19 cellular contexts compared by ENCODE assay signal in genomic region chr12:131782061-131782460, GRCh38. TPM values are rescaled to one million over a fixed set of nuclear protein-coding genes. Genes with fewer than 3 reads are reported as not detected.
DNase-seq lines count a peak whose midpoint lies in the region; ATAC-seq and TF ChIP-seq lines count a peak whose summit lies in the region.
"Had no signal": no experiment of that assay in that cellular context is flagged by ENCODE, and none has a peak within 500 bp of the region (broad histone marks: within the 10 kb centered on the region; RNA-seq: fewer than 3 reads in every experiment).

No MANE protein-coding gene starts in this region.

- H4K8ac ChIP-seq in H9 (replicated peaks; ENCODE audit: insufficient read length, low read depth, low read length), result no peak overlapping the region

- H3K14ac ChIP-seq in H9 (ENCODE audit: insufficient read depth, low read length), result no peak overlapping the region

- no peak overlapping the region for H3K4me2 ChIP-seq in H9 (ENCODE audit: insufficient read depth, insufficient read length, low read length)

- H3K4me1 ChIP-seq in H9 (ENCODE audit: insufficient read depth, low read length), result peaks cover 6% of the 10 kb centered on the region; the same call in 1 of the 2 replicates

- H3K4me1 Mint-ChIP-seq in H9 (peaks cover 27 to 28% of the 10 kb centered on the region in 2 experiments), endothelial cell (ENCODE audit: unreplicated experiment) (peaks cover 3% of the 10 kb centered on the region)
- peaks cover 10% of the 10 kb centered on the region for H3K4me1 Mint-ChIP-seq in stimulated activated effector memory CD8-positive, alpha-beta T cell treated with anti-CD3 and anti-CD28 coated beads, Interleukin-12 subunit alpha, Interleukin-12 subunit beta, amount 100 ng/mL, for 72 hours

- H3K23me2 ChIP-seq in H9 (ENCODE audit: insufficient read length, low read depth, low read length, poor library complexity, severe bottlenecking), result no peaks in the 10 kb centered on the region

- no peak overlapping the region for H2BK15ac ChIP-seq in H9 (ENCODE audit: low read depth, low read length)

- H3K27ac Mint-ChIP-seq in H9, result peak overlapping the region in 2 of 3 experiments; percentile 61 to 87; a peak in 2 of 7 replicates
- peak overlapping the region; percentile 67 for H3K27ac Mint-ChIP-seq in stimulated activated effector memory CD8-positive, alpha-beta T cell treated with anti-CD3 and anti-CD28 coated beads, Interleukin-12 subunit alpha, Interleukin-12 subunit beta, amount 100 ng/mL, for 72 hours
- H3K27ac Mint-ChIP-seq in endothelial cell (ENCODE audit: unreplicated experiment), result no peak overlapping the region
- H3K27ac Mint-ChIP-seq: CD4-positive, CD25-positive, alpha-beta regulatory T cell had no signal

- H3K27ac ChIP-seq in H9 (ENCODE audit: insufficient read length, low read depth, low read length) (no peak overlapping the region), epithelial cell of prostate (peak overlapping the region; percentile 88)
- H3K27ac ChIP-seq: SJSA1 had no signal

- no peaks in the 10 kb centered on the region for H3K79me2 ChIP-seq in H9 (ENCODE audit: insufficient read depth, low read length)

- no peak overlapping the region for H3T11ph ChIP-seq in H9 (ENCODE audit: low read length)

- no peak overlapping the region for H3K18ac ChIP-seq in H9 (ENCODE audit: insufficient read length, low read depth, low read length)

- H4K5ac ChIP-seq in H9 (ENCODE audit: insufficient read length, low read depth, low read length), result no peak overlapping the region

- no peak overlapping the region for H2BK120ac ChIP-seq in H9 (ENCODE audit: low read depth, low read length, poor library complexity, severe bottlenecking)

- H3K9me3 Mint-ChIP-seq in H9 (no peaks in the 10 kb centered on the region), endothelial cell (ENCODE audit: unreplicated experiment) (no peaks in the 10 kb centered on the region)
- no peaks in the 10 kb centered on the region for H3K9me3 Mint-ChIP-seq in stimulated activated effector memory CD8-positive, alpha-beta T cell treated with anti-CD3 and anti-CD28 coated beads, Interleukin-12 subunit alpha, Interleukin-12 subunit beta, amount 100 ng/mL, for 72 hours

- TF ChIP-seq CTCF in AG10803 (conservative IDR thresholded peaks at IDR 0.05; ENCODE audit: low read length), result no peak
- no peak for TF ChIP-seq CTCF in H9 (conservative IDR thresholded peaks at IDR 0.05)
- TF ChIP-seq CTCF in endothelial cell (IDR thresholded peaks at IDR 0.05; ENCODE audit: unreplicated experiment), result no peak

- no peak overlapping the region for H3K23ac ChIP-seq in H9 (ENCODE audit: insufficient read length, low read depth, low read length)

- ATAC-seq in stimulated activated effector memory CD8-positive, alpha-beta T cell treated with anti-CD3 and anti-CD28 coated beads, Interleukin-12 subunit alpha, Interleukin-12 subunit beta, amount 100 ng/mL, for 72 hours, result no peak
- no peak for ATAC-seq in HG03175 (IDR thresholded peaks at IDR 0.05; ENCODE audit: unreplicated experiment)

- no peaks in the 10 kb centered on the region for H3K27me3 Mint-ChIP-seq in H9 (ENCODE audit: low read depth)
- H3K27me3 Mint-ChIP-seq in endothelial cell (ENCODE audit: unreplicated experiment), result no peaks in the 10 kb centered on the region
- H3K27me3 Mint-ChIP-seq: CD4-positive, CD25-positive, alpha-beta regulatory T cell had no signal

- H3K79me1 ChIP-seq in H9 (ENCODE audit: insufficient read depth, low read depth, low read length, poor library complexity, severe bottlenecking), result no peaks in the 10 kb centered on the region

- no peak overlapping the region for H2AK5ac ChIP-seq in H9 (ENCODE audit: insufficient read length, low read length)

- WGBS in H9 (ENCODE audit: extremely low coverage, insufficient read length, low lambda C conversion rate), result no CpG with 5 or more reads among the region's 2 CpGs

- no peak overlapping the region for H3K4me3 ChIP-seq in AG10803 (ENCODE audit: low read length)
- H3K4me3 ChIP-seq: PC-9, SJSA1 had no signal

- H3K9me3 ChIP-seq in H9 (ENCODE audit: control insufficient read depth, low read depth, low read length), result no peaks in the 10 kb centered on the region
- H3K9me3 ChIP-seq: SJSA1 had no signal

- no peak overlapping the region for H3K56ac ChIP-seq in H9 (ENCODE audit: insufficient read length, low read depth, low read length)

- no peak overlapping the region for H2BK12ac ChIP-seq in H9 (ENCODE audit: insufficient read length, low read depth, low read length)

- no peak overlapping the region for H2AFZ ChIP-seq in H9 (ENCODE audit: low read length)
- H2AFZ ChIP-seq: PC-9 had no signal

- H3K9ac ChIP-seq in H9 (ENCODE audit: extremely low read depth, insufficient read length, low read length), result no peak overlapping the region

- H2BK5ac ChIP-seq in H9 (ENCODE audit: insufficient read length, low read length), result no peak overlapping the region

- H3K4me3 Mint-ChIP-seq in H9 (no peak overlapping the region), endothelial cell (ENCODE audit: unreplicated experiment) (no peak overlapping the region)
- H3K4me3 Mint-ChIP-seq in stimulated activated effector memory CD8-positive, alpha-beta T cell treated with anti-CD3 and anti-CD28 coated beads, Interleukin-12 subunit alpha, Interleukin-12 subunit beta, amount 100 ng/mL, for 72 hours, result no peak overlapping the region
- H3K4me3 Mint-ChIP-seq: CD4-positive, CD25-positive, alpha-beta regulatory T cell had no signal

- no peak overlapping the region for H4K91ac ChIP-seq in H9 (ENCODE audit: insufficient read length, low read depth, low read length)

- DNase-seq in AG10803 (ENCODE audit: low read depth) (peak; percentile 42), H9 (no peak), epithelial cell of prostate (ENCODE audit: low read depth, low spot score) (no peak), endothelial cell (ENCODE audit: low spot score) (no peak), ureter (ENCODE audit: low spot score) (no peak)
- DNase-seq in stimulated activated effector memory CD8-positive, alpha-beta T cell treated with anti-CD3 and anti-CD28 coated beads, Interleukin-12 subunit alpha, Interleukin-12 subunit beta, amount 100 ng/mL, for 72 hours (ENCODE audit: low spot score in 2 of 2), result no peak
- DNase-seq: AML-193; CD4-positive, CD25-positive, alpha-beta regulatory T cell; COR-L47; DMS 273 treated with DMSO at 0.1 percent for 48 hours; DND-41; NCI-H1092 treated with DMSO at 0.1 percent for 48 hours; NCI-H146; NCI-H2029 treated with DMSO at 0.1 percent for 48 hours; NCI-H2171; NCI-H526; PC-9 had no signal

- H3K36me3 Mint-ChIP-seq in H9 (ENCODE audit: insufficient read depth in 1 of 3, low read depth in 3 of 3) (peaks cover 25 to 54% (median 38%) of the 10 kb centered on the region in 3 experiments), endothelial cell (ENCODE audit: low read depth, unreplicated experiment) (peaks cover 28% of the 10 kb centered on the region)
- peaks cover 88% of the 10 kb centered on the region for H3K36me3 Mint-ChIP-seq in stimulated activated effector memory CD8-positive, alpha-beta T cell treated with anti-CD3 and anti-CD28 coated beads, Interleukin-12 subunit alpha, Interleukin-12 subunit beta, amount 100 ng/mL, for 72 hours

- no peak overlapping the region for H2BK20ac ChIP-seq in H9 (ENCODE audit: low read depth, low read length, poor library complexity, severe bottlenecking)

- H3K4ac ChIP-seq in H9 (ENCODE audit: low read depth, low read length), result no peak overlapping the region

- no peaks in the 10 kb centered on the region for H4K20me1 ChIP-seq in H9 (ENCODE audit: control insufficient read depth, insufficient read depth, insufficient read length)

- H3K27me3 ChIP-seq in H9 (ENCODE audit: insufficient read depth, low read length), result no peaks in the 10 kb centered on the region
- H3K27me3 ChIP-seq: SJSA1 had no signal

RNA-seq across cellular contexts. Expression of gene MMP17, which starts 46.1 kb away (rescaled TPM):
- total RNA-seq in H9 (2021), result 14.8 and 16.0 TPM in 2 replicates
- total RNA-seq in endothelial cell (ENCODE audit: unreplicated experiment), result 6.3 TPM
- total RNA-seq in ureter, result 2.0 TPM
- total RNA-seq: CD4-positive, CD25-positive, alpha-beta regulatory T cell had no signal
